ENCODE assay signal across 21 cellular contexts in the genomic region with DNA sequence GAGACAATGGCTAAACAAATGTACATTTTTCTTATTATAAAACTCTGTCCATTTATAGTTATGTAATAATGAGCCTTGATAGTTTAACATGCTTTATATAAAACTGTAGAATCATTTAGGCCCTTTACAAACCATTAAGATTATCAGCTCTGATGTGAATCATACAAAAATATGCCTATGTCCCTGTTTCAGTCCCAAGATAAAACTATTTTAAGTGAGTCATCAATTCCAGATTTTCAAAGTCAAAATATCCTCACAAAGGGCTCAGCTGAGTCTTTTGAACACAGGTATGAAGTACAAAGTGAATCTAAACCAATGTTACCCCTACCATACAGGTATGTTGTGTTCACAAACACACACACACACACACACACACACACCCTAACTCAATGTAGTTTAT.
DNase-seq lines count a peak whose midpoint lies in the region; ATAC-seq and TF ChIP-seq lines count a peak whose summit lies in the region.
"Had no signal": no experiment of that assay in that cellular context is flagged by ENCODE, and none has a peak within 500 bp of the region (broad histone marks: within the 10 kb centered on the region; RNA-seq: fewer than 3 reads in every experiment).

No MANE protein-coding gene starts in this region.

- ATAC-seq in lower lobe of right lung, result no peak
- ATAC-seq: stimulated activated effector memory CD8-positive, alpha-beta T cell treated with anti-CD3 and anti-CD28 coated beads, Interleukin-12 subunit alpha, Interleukin-12 subunit beta, amount 100 ng/mL, for 72 hours had no signal

- no peak overlapping the region for H3K27ac Mint-ChIP-seq in endothelial cell (ENCODE audit: unreplicated experiment)
- H3K27ac Mint-ChIP-seq: activated naive CD8-positive, alpha-beta T cell treated with anti-CD3 and anti-CD28 coated beads for 36 hours; stimulated activated effector memory CD8-positive, alpha-beta T cell treated with anti-CD3 and anti-CD28 coated beads, Interleukin-12 subunit alpha, Interleukin-12 subunit beta, amount 100 ng/mL, for 72 hours; type B pancreatic cell had no signal

- H3K9me3 ChIP-seq in A673 (ENCODE audit: low read depth, low read length, poor library complexity, severe bottlenecking), result no peaks in the 10 kb centered on the region
- no peaks in the 10 kb centered on the region for H3K9me3 ChIP-seq in lower lobe of right lung
- H3K9me3 ChIP-seq: colonic mucosa, sigmoid colon had no signal

- H3K9me3 Mint-ChIP-seq in endothelial cell (ENCODE audit: unreplicated experiment), result no peaks in the 10 kb centered on the region

- peaks cover 4% of the 10 kb centered on the region for H3K4me1 Mint-ChIP-seq in endothelial cell (ENCODE audit: unreplicated experiment)
- H3K4me1 Mint-ChIP-seq: stimulated activated effector memory CD8-positive, alpha-beta T cell treated with anti-CD3 and anti-CD28 coated beads, Interleukin-12 subunit alpha, Interleukin-12 subunit beta, amount 100 ng/mL, for 72 hours had no signal

- POLR2A ChIA-PET in A673 (lab: Charles Lee; ENCODE audit: low non-redundant PET), result no interaction called here

- H3K27me3 Mint-ChIP-seq in endothelial cell (ENCODE audit: unreplicated experiment), result no peaks in the 10 kb centered on the region
- H3K27me3 Mint-ChIP-seq: activated naive CD8-positive, alpha-beta T cell treated with anti-CD3 and anti-CD28 coated beads for 36 hours; type B pancreatic cell had no signal

- peak overlapping the region; percentile 55 for H3K27ac ChIP-seq in A673 (ENCODE audit: low read depth, low read length, poor library complexity, severe bottlenecking)
- H3K27ac ChIP-seq in lower lobe of right lung, result no peak overlapping the region
- H3K27ac ChIP-seq: colonic mucosa, HL-60, sigmoid colon had no signal

- H3K36me3 Mint-ChIP-seq in endothelial cell (ENCODE audit: low read depth, unreplicated experiment), result no peaks in the 10 kb centered on the region
- H3K36me3 Mint-ChIP-seq: activated naive CD8-positive, alpha-beta T cell treated with anti-CD3 and anti-CD28 coated beads for 36 hours; stimulated activated effector memory CD8-positive, alpha-beta T cell treated with anti-CD3 and anti-CD28 coated beads, Interleukin-12 subunit alpha, Interleukin-12 subunit beta, amount 100 ng/mL, for 72 hours had no signal

- H3K36me3 ChIP-seq in A673 (ENCODE audit: insufficient read depth, low read length, poor library complexity, severe bottlenecking) (no peaks in the 10 kb centered on the region), lower lobe of right lung (no peaks in the 10 kb centered on the region)
- H3K36me3 ChIP-seq: colonic mucosa, sigmoid colon had no signal

- peaks cover 42% of the 10 kb centered on the region for H3K4me1 ChIP-seq in A673 (ENCODE audit: insufficient read depth, low read length, poor library complexity, severe bottlenecking)
- H3K4me1 ChIP-seq in lower lobe of right lung, result no peaks in the 10 kb centered on the region
- H3K4me1 ChIP-seq: colonic mucosa had no signal

- H3K27me3 ChIP-seq in A673 (replicated peaks; ENCODE audit: insufficient read depth, low read depth, low read length, poor library complexity) (no peaks in the 10 kb centered on the region), lower lobe of right lung (ENCODE audit: low read depth) (no peaks in the 10 kb centered on the region)
- H3K27me3 ChIP-seq: colonic mucosa, sigmoid colon had no signal

- H3K4me3 Mint-ChIP-seq in endothelial cell (ENCODE audit: unreplicated experiment), result no peak overlapping the region
- H3K4me3 Mint-ChIP-seq: activated naive CD8-positive, alpha-beta T cell treated with anti-CD3 and anti-CD28 coated beads for 36 hours; stimulated activated effector memory CD8-positive, alpha-beta T cell treated with anti-CD3 and anti-CD28 coated beads, Interleukin-12 subunit alpha, Interleukin-12 subunit beta, amount 100 ng/mL, for 72 hours; type B pancreatic cell had no signal

- no peak overlapping the region for H3K4me3 ChIP-seq in A673 (ENCODE audit: low read depth, low read length, poor library complexity, severe bottlenecking)
- H3K4me3 ChIP-seq in astrocyte of the cerebellum (ENCODE audit: low read depth, low read length), result no peak overlapping the region
- H3K4me3 ChIP-seq in lower lobe of right lung, result no peak overlapping the region
- H3K4me3 ChIP-seq: colonic mucosa, sigmoid colon had no signal

- intact Hi-C loops in A673 (cut with micrococcal nuclease; ENCODE audit: unreplicated experiment), result loop anchor here (5.0 to 10.0 kb wide), 2 partner anchors 775 to 1452 kb away; no protein-coding TSS in a partner anchor
- intact Hi-C loops in lower lobe of right lung (cut with DNase I), result no loop called here

- BruUV-seq in A673 (replicated peaks; lab: Mats Ljungman, UMichigan), result no TSS peak

- in situ Hi-C loops in astrocyte of the cerebellum (cut with HindIII; ENCODE audit: low sequenced_read_pairs), result no loop called here

- CTCF ChIA-PET in A673 (lab: Charles Lee), result no interaction called here

- DNase-seq in A673 (ENCODE audit: low spot score) (no peak), HS-27A (ENCODE audit: low read depth) (peak; percentile 35), astrocyte of the cerebellum (ENCODE audit: low read depth) (peak; percentile 20), glomerular visceral epithelial cell (ENCODE audit: extremely low spot score) (peak; percentile 15), lower lobe of right lung (no peak), HK-2 (ENCODE audit: unreplicated experiment) (no peak), endothelial cell (ENCODE audit: low spot score) (no peak), DMS 273 (lab: John Stamatoyannopoulos, UW; ENCODE audit: unreplicated experiment) (no peak)
- DNase-seq: activated CD4-positive, alpha-beta T cell treated with anti-CD3 and anti-CD28 coated beads for 48 hours; activated naive CD8-positive, alpha-beta T cell treated with anti-CD3 and anti-CD28 coated beads for 36 hours; activated T-cell treated with anti-CD3 and anti-CD28 coated beads, Interleukin-2, amount 50 U/mL, for 1 hour; colonic mucosa; mesendoderm; NCI-H1930; NCI-H748 treated with DMSO at 0.1 percent for 48 hours; Right ventricle myocardium superior; sigmoid colon; T-helper 9 cell had no signal

- no peak for TF ChIP-seq CTCF in A673 (conservative IDR thresholded peaks at IDR 0.05; ENCODE audit: low read depth, low read length)
- no peak for TF ChIP-seq CTCF in astrocyte of the cerebellum (IDR thresholded peaks at IDR 0.05; ENCODE audit: low read depth, low read length, missing control alignments)
- TF ChIP-seq CTCF in lower lobe of right lung (IDR thresholded peaks at IDR 0.05), result no peak
- TF ChIP-seq CTCF in endothelial cell (IDR thresholded peaks at IDR 0.05; ENCODE audit: unreplicated experiment), result no peak

Comparison
In these comparisons a context has a peak if more than half of its experiments do, and no peak if none do; other contexts are left out.
1. DNase-seq: peak in HS-27A (single experiment), astrocyte of the cerebellum (single experiment) and glomerular visceral epithelial cell (single experiment); none in A673 (single experiment), lower lobe of right lung (single experiment), HK-2 (single experiment), endothelial cell (single experiment) and DMS 273 (single experiment).